15 cellular contexts compared by ENCODE assay signal in the genomic region with DNA sequence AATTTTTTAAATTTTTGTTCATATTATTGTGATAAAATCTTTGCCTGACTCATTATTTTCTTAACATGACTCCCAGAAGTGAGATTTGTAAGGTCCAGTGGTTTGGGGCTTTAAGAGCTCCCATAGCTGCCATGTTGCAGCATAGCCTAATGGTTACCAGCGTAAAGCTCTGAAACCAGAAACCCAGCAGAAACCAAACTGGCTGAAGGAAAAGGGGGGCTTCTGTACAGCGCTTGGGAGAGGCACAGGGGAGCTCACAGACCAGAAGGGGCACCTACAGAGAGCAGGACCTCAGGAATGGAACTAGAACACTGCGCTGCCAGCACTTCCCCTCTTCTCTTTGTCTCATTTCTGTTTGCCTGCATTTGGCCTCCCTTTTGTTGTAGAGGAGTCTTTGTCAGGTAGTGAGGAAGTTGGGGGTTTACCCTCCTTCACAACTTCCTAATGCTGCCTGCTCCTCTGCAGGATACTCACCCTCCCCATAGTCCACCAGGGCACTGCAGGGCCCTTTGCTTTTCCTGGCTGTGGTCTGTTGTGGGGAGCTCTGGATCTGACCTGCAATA. TPM values are rescaled to one million over a fixed set of nuclear protein-coding genes. Genes with fewer than 3 reads are reported as not detected.
DNase-seq lines count a peak whose midpoint lies in the region; ATAC-seq, FAIRE-seq and TF ChIP-seq lines count a peak whose summit lies in the region.
"Had no signal": no experiment of that assay in that cellular context is flagged by ENCODE, and none has a peak within 500 bp of the region (broad histone marks: within the 10 kb centered on the region; RNA-seq: fewer than 3 reads in every experiment).

No MANE protein-coding gene starts in this region.

- H3K4me1 ChIP-seq in OCI-LY1 (ENCODE audit: insufficient read depth, low read length, severe bottlenecking) (peaks cover 37% of the 10 kb centered on the region), endothelial cell of umbilical vein (ENCODE audit: control insufficient read depth, extremely low read depth, insufficient read depth, low read length) (peaks cover 8% of the 10 kb centered on the region), ovary (ENCODE audit: insufficient read depth) (peaks cover 2% of the 10 kb centered on the region)
- H3K4me1 ChIP-seq: parathyroid adenoma had no signal

- POLR2A ChIA-PET in endothelial cell of umbilical vein (lab: Charles Lee) = interaction anchor here (0.9 kb wide), 1 partner anchor 10 kb away, joined by 4 read pairs; no protein-coding TSS in a partner anchor

- no TSS peak for BruUV-seq in endothelial cell of umbilical vein (replicated peaks; lab: Mats Ljungman, UMichigan)

- H3K27me3 Mint-ChIP-seq in activated naive CD4-positive, alpha-beta T cell treated with anti-CD3 and anti-CD28 coated beads, Interleukin-2, amount 50 U/mL, for 24 hours = no peaks in the 10 kb centered on the region
- no peaks in the 10 kb centered on the region for H3K27me3 Mint-ChIP-seq in stimulated activated memory B cell treated with anti-CD40 and anti-IgM and Interleukin-4, amounts not matched to agents 10 μg/mL and 1 μg/mL and 100 μg/mL, for 72 hours
- H3K27me3 Mint-ChIP-seq: effector memory CD8-positive, alpha-beta T cell had no signal

- intact Hi-C loops in endothelial cell of umbilical vein (cut with micrococcal nuclease) (no loop called here), ovary (cut with DNase I) (no loop called here)

- H3K9me3 ChIP-seq in OCI-LY1 (ENCODE audit: low read length) = no peaks in the 10 kb centered on the region
- no peaks in the 10 kb centered on the region for H3K9me3 ChIP-seq in endothelial cell of umbilical vein (replicated peaks; ENCODE audit: control insufficient read depth, insufficient read depth, low read length)
- no peaks in the 10 kb centered on the region for H3K9me3 ChIP-seq in ovary
- H3K9me3 ChIP-seq: left lung had no signal

- TF ChIP-seq POLR2A in endothelial cell of umbilical vein (IDR thresholded peaks at IDR 0.05; ENCODE audit: low read depth, low read length) (no peak), ovary (IDR thresholded peaks at IDR 0.05) (no peak)

- WGBS in ovary, 3 donors = 92 to 96% (median 95%) methylated on average over 3 of the region's 3 CpGs

- peaks cover 3% of the 10 kb centered on the region for H3K36me3 Mint-ChIP-seq in activated naive CD4-positive, alpha-beta T cell treated with anti-CD3 and anti-CD28 coated beads, Interleukin-2, amount 50 U/mL, for 24 hours
- peaks cover 7% of the 10 kb centered on the region for H3K36me3 Mint-ChIP-seq in stimulated activated memory B cell treated with anti-CD40 and anti-IgM and Interleukin-4, amounts not matched to agents 10 μg/mL and 1 μg/mL and 100 μg/mL, for 72 hours

- peak overlapping the region; percentile 42 for H3K4me3 Mint-ChIP-seq in activated naive CD4-positive, alpha-beta T cell treated with anti-CD3 and anti-CD28 coated beads, Interleukin-2, amount 50 U/mL, for 24 hours
- no peak overlapping the region for H3K4me3 Mint-ChIP-seq in stimulated activated memory B cell treated with anti-CD40 and anti-IgM and Interleukin-4, amounts not matched to agents 10 μg/mL and 1 μg/mL and 100 μg/mL, for 72 hours
- H3K4me3 Mint-ChIP-seq: effector memory CD8-positive, alpha-beta T cell had no signal

- peaks cover 47% of the 10 kb centered on the region for H3K4me1 Mint-ChIP-seq in activated naive CD4-positive, alpha-beta T cell treated with anti-CD3 and anti-CD28 coated beads, Interleukin-2, amount 50 U/mL, for 24 hours
- peaks cover 10% of the 10 kb centered on the region for H3K4me1 Mint-ChIP-seq in stimulated activated memory B cell treated with anti-CD40 and anti-IgM and Interleukin-4, amounts not matched to agents 10 μg/mL and 1 μg/mL and 100 μg/mL, for 72 hours

- H4K20me1 ChIP-seq in OCI-LY1 (ENCODE audit: insufficient read depth, low read length) (no peaks in the 10 kb centered on the region), endothelial cell of umbilical vein (replicated peaks; ENCODE audit: control insufficient read depth, extremely low read depth, insufficient read depth, low read length) (no peaks in the 10 kb centered on the region)

- H3K27me3 ChIP-seq in OCI-LY1 (ENCODE audit: insufficient read depth, low read length) = no peaks in the 10 kb centered on the region
- H3K27me3 ChIP-seq in endothelial cell of umbilical vein (ENCODE audit: control insufficient read depth in 2 of 2, insufficient read depth in 2 of 2, low read length in 2 of 2) = no peaks in the 10 kb centered on the region
- H3K27me3 ChIP-seq in ovary = no peaks in the 10 kb centered on the region
- H3K27me3 ChIP-seq: left lung had no signal

- no peaks in the 10 kb centered on the region for H3K9me3 Mint-ChIP-seq in activated naive CD4-positive, alpha-beta T cell treated with anti-CD3 and anti-CD28 coated beads, Interleukin-2, amount 50 U/mL, for 24 hours
- no peaks in the 10 kb centered on the region for H3K9me3 Mint-ChIP-seq in stimulated activated memory B cell treated with anti-CD40 and anti-IgM and Interleukin-4, amounts not matched to agents 10 μg/mL and 1 μg/mL and 100 μg/mL, for 72 hours
- H3K9me3 Mint-ChIP-seq: brain; effector memory CD8-positive, alpha-beta T cell had no signal

- no peaks in the 10 kb centered on the region for H3F3A ChIP-seq in OCI-LY1 (ENCODE audit: insufficient read depth, low read length)

- no peak for ATAC-seq in stimulated activated memory B cell treated with anti-CD40 and anti-IgM and Interleukin-4, amounts not matched to agents 10 μg/mL and 1 μg/mL and 100 μg/mL, for 72 hours
- ATAC-seq: effector memory CD8-positive, alpha-beta T cell; left lung had no signal

- H3K9me1 ChIP-seq in endothelial cell of umbilical vein (replicated peaks; ENCODE audit: control insufficient read depth, extremely low read depth, insufficient read depth, low read length) = no peaks in the 10 kb centered on the region

- CTCF ChIA-PET in endothelial cell of umbilical vein (lab: Charles Lee) = interaction anchor here (0.6 kb wide), 1 partner anchor 11 kb away, joined by 3 read pairs; no protein-coding TSS in a partner anchor

- H3K27ac ChIP-seq in OCI-LY1 (ENCODE audit: low read depth, low read length, poor library complexity, severe bottlenecking) (peak overlapping the region; percentile 32), endothelial cell of umbilical vein (ENCODE audit: insufficient read depth, low read depth, low read length) (no peak overlapping the region), ovary (no peak overlapping the region)
- H3K27ac ChIP-seq: left lung, parathyroid adenoma had no signal

- no peak overlapping the region for H3K4me2 ChIP-seq in OCI-LY1 (ENCODE audit: low read length)
- no peak overlapping the region for H3K4me2 ChIP-seq in endothelial cell of umbilical vein (ENCODE audit: insufficient read depth, low read length)

- peak overlapping the region; percentile 25; the same call in 1 of the 2 replicates for H2AFZ ChIP-seq in OCI-LY1 (ENCODE audit: low read length)
- H2AFZ ChIP-seq in endothelial cell of umbilical vein (ENCODE audit: low read depth, low read length) = peak overlapping the region; percentile 69
- H2AFZ ChIP-seq: parathyroid adenoma had no signal

- TF ChIP-seq CTCF in OCI-LY1 (IDR thresholded peaks at IDR 0.05; ENCODE audit: low read length) (no peak), endothelial cell of umbilical vein (IDR thresholded peaks at IDR 0.05; ENCODE audit: extremely low read depth in 1 of 2, insufficient read depth in 1 of 2, low read depth in 1 of 2, low read length in 2 of 2) (no peak), ovary (IDR thresholded peaks at IDR 0.05) (no peak)

- H3K36me3 ChIP-seq in OCI-LY1 (ENCODE audit: insufficient read depth, low read length) (peaks cover 7% of the 10 kb centered on the region; the same call in 1 of the 2 replicates), endothelial cell of umbilical vein (ENCODE audit: control insufficient read depth in 2 of 2, extremely low read depth in 1 of 2, insufficient read depth in 2 of 2, low read length in 2 of 2) (peaks cover 0 to 3% of the 10 kb centered on the region in 2 experiments), ovary (no peaks in the 10 kb centered on the region)

- TF ChIP-seq EP300 in ovary (IDR thresholded peaks at IDR 0.05) = no peak

- no peak for FAIRE-seq in endothelial cell of umbilical vein (lab: Jason Lieb, UNC)
- FAIRE-seq: RCC 7860 had no signal

- peak overlapping the region; percentile 41 for H3K27ac Mint-ChIP-seq in activated naive CD4-positive, alpha-beta T cell treated with anti-CD3 and anti-CD28 coated beads, Interleukin-2, amount 50 U/mL, for 24 hours
- H3K27ac Mint-ChIP-seq in stimulated activated memory B cell treated with anti-CD40 and anti-IgM and Interleukin-4, amounts not matched to agents 10 μg/mL and 1 μg/mL and 100 μg/mL, for 72 hours = peak overlapping the region; percentile 33

- H3K9ac ChIP-seq in OCI-LY1 (ENCODE audit: low read length) (no peak overlapping the region), endothelial cell of umbilical vein (replicated peaks; ENCODE audit: extremely low read depth, insufficient read depth, low read length) (no peak overlapping the region)
- H3K9ac ChIP-seq: parathyroid adenoma had no signal

- dilution Hi-C loops in endothelial cell of umbilical vein (cut with MboI; ENCODE audit: extremely low pct_ligation_motif_present, low sequenced_read_pairs) = no loop called here

- DNase-seq in activated naive CD4-positive, alpha-beta T cell (lab: John Stamatoyannopoulos, UW) = no peak
- DNase-seq in endothelial cell of umbilical vein (ENCODE audit: low read depth, low spot score) = no peak
- no peak for DNase-seq in inferior parietal cortex (ENCODE audit: extremely low spot score)
- no peak for DNase-seq in ovary
- no peak for DNase-seq in epidermal melanocyte (ENCODE audit: insufficient read length, low spot score)
- DNase-seq: effector memory CD8-positive, alpha-beta T cell; head of caudate nucleus; left lung; NCI-H345 had no signal

- no peak overlapping the region for H3K4me3 ChIP-seq in OCI-LY1 (ENCODE audit: low read depth, low read length, poor library complexity, severe bottlenecking)
- H3K4me3 ChIP-seq in endothelial cell of umbilical vein (replicated peaks in 1 of 3; ENCODE audit: insufficient read depth in 1 of 3, low read depth in 1 of 3, low read length in 3 of 3) = no peak overlapping the region
- H3K4me3 ChIP-seq in ovary = no peak overlapping the region
- H3K4me3 ChIP-seq: left lung had no signal

- H3K79me2 ChIP-seq in OCI-LY1 (ENCODE audit: insufficient read depth, low read length) = peaks cover 7% of the 10 kb centered on the region; the same call in 1 of the 2 replicates
- peaks cover 21% of the 10 kb centered on the region for H3K79me2 ChIP-seq in endothelial cell of umbilical vein (ENCODE audit: control insufficient read depth, insufficient read depth, low read length)
- H3K79me2 ChIP-seq: parathyroid adenoma had no signal

- no peaks in the 10 kb centered on the region for H3K9me2 ChIP-seq in OCI-LY1 (ENCODE audit: low read depth, low read length)

RNA-seq across cellular contexts. Expression of a gene that starts 2.6 kb away (rescaled TPM):
- total RNA-seq in endothelial cell of umbilical vein (60.4 and 64.6 TPM in 2 replicates), ovary (10 to 100 TPM; 48.8 to 93.3 (median 58.7) TPM)
- polyA plus RNA-seq in endothelial cell of umbilical vein (63.2 and 65.1 TPM in 2 replicates), ovary (10 to 100 TPM; 35.8 to 66.1 TPM)
- polyA plus RNA-seq in endothelial cell of umbilical vein (2011; cell fraction: cytosol; rRNA removed) = 45.4 and 65.7 TPM in 2 replicates
- 61.1 and 61.5 TPM in 2 replicates for polyA plus RNA-seq in endothelial cell of umbilical vein (2011; cell fraction: nucleus; rRNA removed)
- 39.0 and 48.2 TPM in 2 replicates for polyA plus RNA-seq in endothelial cell of umbilical vein (2012)
- 41.6 and 52.4 TPM in 2 replicates for polyA minus RNA-seq in endothelial cell of umbilical vein
- polyA minus RNA-seq in endothelial cell of umbilical vein (2011; cell fraction: cytosol; rRNA and poly(A)+ RNA removed) = 21.9 TPM
- 13.0 and 13.3 TPM in 2 replicates for polyA minus RNA-seq in endothelial cell of umbilical vein (2011; cell fraction: nucleus; rRNA and poly(A)+ RNA removed)

RNA-seq across cellular contexts. Expression of a gene that starts 14.4 kb away (rescaled TPM):
- total RNA-seq in endothelial cell of umbilical vein (not detected in 2 replicates), ovary (100 to 1,000 TPM in 1 of 7 donors, 10 to 100 TPM in 5, 1 to 10 TPM in 1; 9.7 to 196 (median 21.4) TPM)
- polyA plus RNA-seq in endothelial cell of umbilical vein (0.03 and 0.06 TPM in 2 replicates), ovary (10 to 100 TPM; 20.3 to 37.2 TPM)
- 0.13 TPM in 1 of 2 replicates, not detected in the other for polyA plus RNA-seq in endothelial cell of umbilical vein (2011; cell fraction: cytosol; rRNA removed)
- 0.06 TPM in 1 of 2 replicates, not detected in the other for polyA plus RNA-seq in endothelial cell of umbilical vein (2011; cell fraction: nucleus; rRNA removed)
- polyA plus RNA-seq in endothelial cell of umbilical vein (2012) = not detected in 2 replicates
- not detected in 2 replicates for polyA minus RNA-seq in endothelial cell of umbilical vein
- polyA minus RNA-seq in endothelial cell of umbilical vein (2011; cell fraction: cytosol; rRNA and poly(A)+ RNA removed) = not detected
- not detected in 2 replicates for polyA minus RNA-seq in endothelial cell of umbilical vein (2011; cell fraction: nucleus; rRNA and poly(A)+ RNA removed)

RNA-seq across cellular contexts. Expression of a gene that starts 37.7 kb away (rescaled TPM):
- not detected in 2 replicates for total RNA-seq in endothelial cell of umbilical vein
- polyA plus RNA-seq in endothelial cell of umbilical vein = not detected in 2 replicates
- polyA plus RNA-seq in endothelial cell of umbilical vein (2011; cell fraction: cytosol; rRNA removed) = 0.06 TPM in 1 of 2 replicates, not detected in the other
- 0.15 TPM in 1 of 2 replicates, not detected in the other for polyA plus RNA-seq in endothelial cell of umbilical vein (2011; cell fraction: nucleus; rRNA removed)
- not detected in 2 replicates for polyA plus RNA-seq in endothelial cell of umbilical vein (2012)
- not detected in 2 replicates for polyA minus RNA-seq in endothelial cell of umbilical vein
- polyA minus RNA-seq in endothelial cell of umbilical vein (2011; cell fraction: cytosol; rRNA and poly(A)+ RNA removed) = not detected
- not detected in 2 replicates for polyA minus RNA-seq in endothelial cell of umbilical vein (2011; cell fraction: nucleus; rRNA and poly(A)+ RNA removed)
- total RNA-seq in ovary = 1 to 10 TPM; 1.3 to 5.1 (median 2.0) TPM
- polyA plus RNA-seq in ovary = 1 to 10 TPM in 1 of 2 donors, under 1 TPM in 1; 0.43 to 3.8 TPM

RNA-seq across cellular contexts. Expression of a gene that starts 44.5 kb away (rescaled TPM):
- total RNA-seq in endothelial cell of umbilical vein (40.8 and 41.4 TPM in 2 replicates), ovary (10 to 100 TPM; 42.4 to 82.8 (median 65.5) TPM)
- polyA plus RNA-seq in endothelial cell of umbilical vein (28.7 and 32.2 TPM in 2 replicates), ovary (10 to 100 TPM; 29.6 to 36.2 TPM)
- polyA plus RNA-seq in endothelial cell of umbilical vein (2011; cell fraction: cytosol; rRNA removed) = 10.4 and 11.7 TPM in 2 replicates
- polyA plus RNA-seq in endothelial cell of umbilical vein (2011; cell fraction: nucleus; rRNA removed) = 180 and 221 TPM in 2 replicates
- polyA plus RNA-seq in endothelial cell of umbilical vein (2012) = 17.2 and 17.9 TPM in 2 replicates
- 55.8 and 65.6 TPM in 2 replicates for polyA minus RNA-seq in endothelial cell of umbilical vein
- 10.2 TPM for polyA minus RNA-seq in endothelial cell of umbilical vein (2011; cell fraction: cytosol; rRNA and poly(A)+ RNA removed)
- polyA minus RNA-seq in endothelial cell of umbilical vein (2011; cell fraction: nucleus; rRNA and poly(A)+ RNA removed) = 53.6 and 69.5 TPM in 2 replicates

Comparison
In these comparisons a context has a peak if more than half of its experiments do, and no peak if none do; other contexts are left out.
1. RNA of a gene that starts 14.4 kb away (total RNA-seq): 9.7 to 196 TPM in ovary; not detected in endothelial cell of umbilical vein; every median in the first group is over 10 times any median in the second.